ENCODE assay signal across 8 cellular contexts in the genomic region with DNA sequence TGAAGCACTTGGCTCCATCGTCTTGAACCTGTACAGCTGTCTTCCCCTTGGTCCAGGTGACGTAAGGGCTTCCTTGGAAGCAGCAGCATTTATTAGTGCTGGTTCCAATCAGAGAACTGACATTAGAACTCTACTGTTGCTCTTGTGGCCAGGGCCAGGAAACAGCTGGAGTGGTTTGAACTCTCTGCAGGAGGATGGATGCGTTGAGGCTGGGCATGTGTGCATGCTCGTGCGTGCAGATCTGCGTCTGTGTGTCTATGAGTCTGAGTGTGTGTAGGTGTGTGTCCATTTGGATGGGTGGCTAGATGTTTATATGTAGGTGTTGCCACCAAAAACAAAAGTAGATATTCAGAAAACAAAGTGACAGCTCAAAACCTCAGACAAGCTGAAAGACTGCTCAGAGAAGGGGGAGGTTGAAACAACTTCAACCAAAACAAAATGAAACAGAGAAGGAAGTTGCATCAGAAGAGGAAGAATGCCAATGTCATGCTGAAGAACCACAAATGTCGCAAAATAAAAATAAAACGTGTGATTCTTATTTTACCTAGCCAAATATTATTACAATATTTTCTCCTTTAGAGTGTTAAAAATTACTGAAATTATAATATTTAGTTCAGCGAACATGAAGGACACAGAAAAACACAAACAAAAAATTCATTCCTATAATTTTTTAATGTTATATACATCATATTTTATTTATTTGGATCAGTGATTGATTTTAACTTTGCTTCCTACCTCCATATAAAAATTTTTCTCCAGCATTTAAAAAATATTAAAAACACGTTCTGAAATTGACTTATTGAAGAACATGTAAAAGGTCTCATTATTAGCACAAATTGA.
DNase-seq lines count a peak whose midpoint lies in the region; ATAC-seq, FAIRE-seq and TF ChIP-seq lines count a peak whose summit lies in the region.

No MANE protein-coding gene starts in this region.

- intact Hi-C loops in PC-9 (cut with micrococcal nuclease; ENCODE audit: unreplicated experiment) = no loop called here

- H2AFZ ChIP-seq in PC-9 = no peak overlapping the region; the same call in 1 of the 2 replicates

- no peaks in the 10 kb centered on the region for H3K9me2 ChIP-seq in PC-9 (ENCODE audit: insufficient read depth)

- H3K27me3 ChIP-seq in PC-9 (ENCODE audit: insufficient read depth, low read depth) = no peaks in the 10 kb centered on the region

- peak overlapping the region; percentile 33; the same call in 1 of the 2 replicates for H3K27ac ChIP-seq in PC-9

- no peaks in the 10 kb centered on the region for H3K36me3 ChIP-seq in PC-9 (ENCODE audit: low read depth)

- no peak for TF ChIP-seq CTCF in PC-9 (conservative IDR thresholded peaks at IDR 0.05)
- no peak for TF ChIP-seq CTCF in omental fat pad (IDR thresholded peaks at IDR 0.05)

- H3K79me2 ChIP-seq in PC-9 (ENCODE audit: low read depth) = no peaks in the 10 kb centered on the region

- no peak overlapping the region for H3K4me3 ChIP-seq in PC-9

- peak; percentile 73 for FAIRE-seq in GM12892 (lab: Jason Lieb, UNC)

- H3K9me3 ChIP-seq in PC-9 (ENCODE audit: insufficient read depth, low read depth) = no peaks in the 10 kb centered on the region

- H3K4me1 ChIP-seq in PC-9 (replicated peaks; ENCODE audit: insufficient read depth) = peaks cover 21% of the 10 kb centered on the region

- CTCF ChIA-PET in PC-9 (lab: Charles Lee) = no interaction called here

- no TSS peak for BruUV-seq in PC-9 (replicated peaks; lab: Mats Ljungman, UMichigan)

- ATAC-seq in HG02759 (IDR thresholded peaks at IDR 0.05; ENCODE audit: unreplicated experiment) (peak; percentile 80), omental fat pad (ENCODE audit: low FRiP score) (no peak)

- POLR2A ChIA-PET in PC-9 (lab: Charles Lee; ENCODE audit: unreplicated experiment) = no interaction called here

- TF ChIP-seq POLR2A in GM12892 (IDR thresholded peaks at IDR 0.05; ENCODE audit: low read depth, low read length) = no peak

- H4K20me1 ChIP-seq in PC-9 (ENCODE audit: insufficient read depth) = no peaks in the 10 kb centered on the region

- DNase-seq in GM12892 (ENCODE audit: insufficient read length) = peak; percentile 39
- no peak for DNase-seq in PC-9
- peak; percentile 58 for DNase-seq in activated effector memory CD4-positive, alpha-beta T cell treated with Interleukin-2 at 50 U/mL for 16 hours
- DNase-seq in hepatic stellate cell (ENCODE audit: low spot score) = peak; percentile 48
- DNase-seq in stimulated activated CD8-positive, alpha-beta memory T cell treated with anti-CD3 and anti-CD28 coated beads, Interleukin-2, amount 100 ng/mL, for 1 hour (ENCODE audit: low read depth in 2 of 2) = peak; percentile 13 to 18
- no peak for DNase-seq in amniotic stem cell (lab: John Stamatoyannopoulos, UW)
- no peak for DNase-seq in omental fat pad (ENCODE audit: low spot score)

- peaks cover 6% of the 10 kb centered on the region; the same call in 1 of the 2 replicates for H3F3A ChIP-seq in PC-9 (ENCODE audit: insufficient read depth, low read depth)

- peak overlapping the region; percentile 4; the same call in 1 of the 2 replicates for H3K4me2 ChIP-seq in PC-9

Comparison
In these comparisons a context has a peak if more than half of its experiments do, and no peak if none do; other contexts are left out.
1. DNase-seq: peak in GM12892 (single experiment), activated effector memory CD4-positive, alpha-beta T cell treated with Interleukin-2 at 50 U/mL for 16 hours (single experiment), hepatic stellate cell (single experiment) and stimulated activated CD8-positive, alpha-beta memory T cell treated with anti-CD3 and anti-CD28 coated beads, Interleukin-2, amount 100 ng/mL, for 1 hour (2 of 2); none in PC-9 (0 of 2), amniotic stem cell (single experiment) and omental fat pad (single experiment).